In genomic region chr2:44942304-44943030, GRCh38 we compare ENCODE assay signal across 9 cellular contexts. TPM values are rescaled to one million over a fixed set of nuclear protein-coding genes. Genes with fewer than 3 reads are reported as not detected.
DNase-seq lines count a peak whose midpoint lies in the region; ATAC-seq and TF ChIP-seq lines count a peak whose summit lies in the region.
"Had no signal": no experiment of that assay in that cellular context is flagged by ENCODE, and none has a peak within 500 bp of the region (broad histone marks: within the 10 kb centered on the region; RNA-seq: fewer than 3 reads in every experiment).

No MANE protein-coding gene starts in this region.

- intact Hi-C loops in tibial artery (cut with DNase I; ENCODE audit: low total_unique reads) = no loop called here
- intact Hi-C loops in thyroid gland (cut with DNase I) = no loop called here

- H3K27ac ChIP-seq in tibial artery (no peak overlapping the region), thyroid gland (no peak overlapping the region)

- no peak for ATAC-seq in GM18909 (IDR thresholded peaks at IDR 0.05; ENCODE audit: poor library complexity, unreplicated experiment)

- H3K27ac Mint-ChIP-seq in activated naive CD4-positive, alpha-beta T cell treated with anti-CD3 and anti-CD28 coated beads, Interleukin-2, amount 10 ng/mL, durations not matched to agents 7 days and 5 days = peak overlapping the region; percentile 67

- H3K27me3 Mint-ChIP-seq in activated naive CD4-positive, alpha-beta T cell treated with anti-CD3 and anti-CD28 coated beads, Interleukin-2, amount 10 ng/mL, durations not matched to agents 7 days and 5 days = peaks cover 100% of the 10 kb centered on the region

- H3K36me3 ChIP-seq in tibial artery = no peaks in the 10 kb centered on the region
- no peaks in the 10 kb centered on the region for H3K36me3 ChIP-seq in thyroid gland

- H3K9me3 ChIP-seq in tibial artery = no peaks in the 10 kb centered on the region
- H3K9me3 ChIP-seq in thyroid gland = no peaks in the 10 kb centered on the region

- H3K9me3 Mint-ChIP-seq in activated naive CD4-positive, alpha-beta T cell treated with anti-CD3 and anti-CD28 coated beads, Interleukin-2, amount 10 ng/mL, durations not matched to agents 7 days and 5 days = no peaks in the 10 kb centered on the region

- DNase-seq in activated naive CD4-positive, alpha-beta T cell treated with anti-CD3 and anti-CD28 coated beads, Interleukin-2, amount 10 ng/mL, durations not matched to agents 7 days and 5 days = peak; percentile 37
- no peak for DNase-seq in activated naive CD4-positive, alpha-beta T cell treated with anti-CD3 and anti-CD28 coated beads, Interleukin-2, amount 50 U/mL, for 16 hours
- peak; percentile 42 to 48 for DNase-seq in activated T-cell treated with anti-CD3 and anti-CD28 coated beads, Interleukin-2, amount 50 U/mL, for 48 hours
- DNase-seq in left kidney (ENCODE audit: low read depth, low spot score) = peak; percentile 57
- no peak for DNase-seq in tibial artery
- no peak for DNase-seq in thyroid gland
- DNase-seq in cerebellar cortex (ENCODE audit: low spot score) = no peak
- DNase-seq: SHP77 treated with DMSO at 0.1 percent for 48 hours had no signal

- 3 to 8% methylated on average over 5 to 8 of the region's 69 CpGs for WGBS in thyroid gland, 2 donors

- TF ChIP-seq CTCF in tibial artery (IDR thresholded peaks at IDR 0.05) (no peak), thyroid gland (IDR thresholded peaks at IDR 0.05) (no peak)

- CTCF ChIA-PET in activated naive CD4-positive, alpha-beta T cell treated with anti-CD3 and anti-CD28 coated beads, Interleukin-2, amount 10 ng/mL, durations not matched to agents 7 days and 5 days (lab: Charles Lee) = no interaction called here

- no peaks in the 10 kb centered on the region for H3K36me3 Mint-ChIP-seq in activated naive CD4-positive, alpha-beta T cell treated with anti-CD3 and anti-CD28 coated beads, Interleukin-2, amount 10 ng/mL, durations not matched to agents 7 days and 5 days

- peaks cover 0 to 96% of the 10 kb centered on the region in 2 donors for H3K27me3 ChIP-seq in tibial artery
- H3K27me3 ChIP-seq in thyroid gland = peaks cover 47% of the 10 kb centered on the region

- H3K4me3 ChIP-seq in tibial artery (peak overlapping the region; percentile 37 to 44), thyroid gland (replicated peaks in 1 of 3) (no peak overlapping the region)

- H3K4me1 ChIP-seq in tibial artery (peaks cover 0 to 57% (median 48%) of the 10 kb centered on the region in 4 donors), thyroid gland (peaks cover 27 to 49% of the 10 kb centered on the region in 2 donors)

- TF ChIP-seq POLR2A in thyroid gland (IDR thresholded peaks at IDR 0.05) = no peak

- peaks cover 31% of the 10 kb centered on the region for H3K4me1 Mint-ChIP-seq in activated naive CD4-positive, alpha-beta T cell treated with anti-CD3 and anti-CD28 coated beads, Interleukin-2, amount 10 ng/mL, durations not matched to agents 7 days and 5 days

- peak overlapping the region; percentile 18 for H3K4me3 Mint-ChIP-seq in activated naive CD4-positive, alpha-beta T cell treated with anti-CD3 and anti-CD28 coated beads, Interleukin-2, amount 10 ng/mL, durations not matched to agents 7 days and 5 days

RNA-seq across cellular contexts. Expression of gene SIX3, which starts 1.0 kb away (rescaled TPM):
- total RNA-seq in thyroid gland = not detected

Comparison
In these comparisons a context has a peak if more than half of its experiments do, and no peak if none do; other contexts are left out.
1. DNase-seq: peak in activated naive CD4-positive, alpha-beta T cell treated with anti-CD3 and anti-CD28 coated beads, Interleukin-2, amount 10 ng/mL, durations not matched to agents 7 days and 5 days (single experiment), activated T-cell treated with anti-CD3 and anti-CD28 coated beads, Interleukin-2, amount 50 U/mL, for 48 hours (2 of 2) and left kidney (single experiment); none in activated naive CD4-positive, alpha-beta T cell treated with anti-CD3 and anti-CD28 coated beads, Interleukin-2, amount 50 U/mL, for 16 hours (single experiment), tibial artery (0 of 2), thyroid gland (0 of 2) and cerebellar cortex (single experiment).
2. H3K4me3 ChIP-seq: peak in tibial artery (2 of 2); none in thyroid gland (0 of 3).